14 cellular contexts compared by ENCODE assay signal in the genomic region with DNA sequence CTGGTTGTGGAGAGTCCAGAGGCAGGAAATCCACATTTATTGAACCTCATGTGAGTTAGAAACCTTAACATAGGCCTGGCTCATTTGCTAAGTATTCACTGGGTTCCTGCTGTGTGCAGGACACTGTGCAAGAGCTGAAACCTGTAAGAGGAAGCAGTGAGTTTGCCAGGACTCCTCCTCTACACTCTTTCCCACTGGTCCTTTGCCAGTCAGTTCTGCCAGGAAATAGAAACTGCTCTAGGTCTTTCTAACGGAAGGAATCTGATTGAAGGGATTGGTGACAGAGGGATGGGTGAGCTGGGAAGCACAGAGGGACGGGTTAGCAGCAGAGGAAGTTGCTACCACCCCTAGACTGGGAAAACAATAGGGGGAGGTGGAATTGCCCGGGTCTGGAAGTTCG.
DNase-seq lines count a peak whose midpoint lies in the region; ATAC-seq, FAIRE-seq and TF ChIP-seq lines count a peak whose summit lies in the region.
"Had no signal": no experiment of that assay in that cellular context is flagged by ENCODE, and none has a peak within 500 bp of the region (broad histone marks: within the 10 kb centered on the region; RNA-seq: fewer than 3 reads in every experiment).

No MANE protein-coding gene starts in this region.

- no peak overlapping the region for H3K4me3 ChIP-seq in brain microvascular endothelial cell (ENCODE audit: low read depth, low read length)
- no peak overlapping the region for H3K4me3 ChIP-seq in keratinocyte (ENCODE audit: control insufficient read depth in 2 of 3, extremely low read depth in 1 of 3, insufficient read depth in 2 of 3, low read depth in 1 of 3, low read length in 3 of 3)
- H3K4me3 ChIP-seq: adrenal gland, HAP-1 had no signal

- H4K20me1 ChIP-seq in keratinocyte (ENCODE audit: control insufficient read depth, extremely low read depth, insufficient read depth, low read length) = no peaks in the 10 kb centered on the region

- H3K36me3 ChIP-seq in brain microvascular endothelial cell (replicated peaks) (no peaks in the 10 kb centered on the region), keratinocyte (ENCODE audit: control insufficient read depth in 2 of 2, extremely low read depth in 1 of 2, insufficient read depth in 2 of 2, low read length in 2 of 2) (no peaks in the 10 kb centered on the region)
- H3K36me3 ChIP-seq: adrenal gland, HAP-1 had no signal

- in situ Hi-C loops in brain microvascular endothelial cell (cut with HindIII; ENCODE audit: low pct_ligation_motif_present, low sequenced_read_pairs) = no loop called here

- TF ChIP-seq CTCF in brain microvascular endothelial cell (IDR thresholded peaks at IDR 0.05; ENCODE audit: low read depth, low read length, missing control alignments) (no peak), keratinocyte (optimal IDR thresholded peaks at IDR 0.05 in 1 of 3, IDR thresholded peaks at IDR 0.05 in 1 of 3, conservative IDR thresholded peaks at IDR 0.05 in 1 of 3; ENCODE audit: extremely low read depth in 1 of 3, insufficient read depth in 2 of 3, low read length in 3 of 3) (no peak)

- dilution Hi-C loops in keratinocyte (cut with MboI; ENCODE audit: extremely low pct_ligation_motif_present, low sequenced_read_pairs) = no loop called here

- peak overlapping the region; percentile 83 for H3K27ac ChIP-seq in brain microvascular endothelial cell
- H3K27ac ChIP-seq in keratinocyte (ENCODE audit: control insufficient read depth, insufficient read depth, low read length) = no peak overlapping the region

- H3K4me1 ChIP-seq in keratinocyte (ENCODE audit: control insufficient read depth, extremely low read depth, insufficient read depth, low read length) = peaks cover 18% of the 10 kb centered on the region
- H3K4me1 ChIP-seq: HAP-1 had no signal

- H3K9me1 ChIP-seq in keratinocyte (ENCODE audit: control insufficient read depth, extremely low read depth, insufficient read depth, low read length) = no peaks in the 10 kb centered on the region

- no peaks in the 10 kb centered on the region for H3K79me2 ChIP-seq in keratinocyte (ENCODE audit: control insufficient read depth, insufficient read depth, low read length)

- no peak overlapping the region for H3K9ac ChIP-seq in keratinocyte (ENCODE audit: control insufficient read depth, extremely low read depth, insufficient read depth, low read length)

- ATAC-seq in GM19455 (IDR thresholded peaks at IDR 0.05; ENCODE audit: unreplicated experiment) = no peak
- ATAC-seq: T-cell had no signal

- peak; percentile 44 for DNase-seq in AG08395 (ENCODE audit: low spot score)
- DNase-seq in LHCN-M2 (ENCODE audit: low read depth) = peak; percentile 65
- DNase-seq in brain microvascular endothelial cell = no peak
- no peak for DNase-seq in keratinocyte (ENCODE audit: low read depth, low spot score)
- DNase-seq in NCI-H2029 (lab: John Stamatoyannopoulos, UW) = no peak
- no peak for DNase-seq in activated naive CD4-positive, alpha-beta T cell treated with anti-CD3 and anti-CD28 coated beads, Interleukin-2, amount 50 U/mL, for 16 hours
- DNase-seq in activated gamma-delta T cell (lab: John Stamatoyannopoulos, UW) = no peak
- DNase-seq: CD4-positive, CD25-positive, alpha-beta regulatory T cell; erythroblast; NCI-H526 treated with DMSO at 0.1 percent for 48 hours; T-cell had no signal

- peak overlapping the region; percentile 39 for H3K4me2 ChIP-seq in keratinocyte (ENCODE audit: control insufficient read depth, extremely low read depth, insufficient read depth, low read depth, low read length)

- FAIRE-seq in keratinocyte (lab: Jason Lieb, UNC) = peak; percentile 78

- H3K27me3 ChIP-seq in brain microvascular endothelial cell (replicated peaks) = no peaks in the 10 kb centered on the region
- no peaks in the 10 kb centered on the region for H3K27me3 ChIP-seq in keratinocyte (ENCODE audit: control insufficient read depth, extremely low read depth, insufficient read depth, low read length)
- H3K27me3 ChIP-seq: adrenal gland had no signal

- no peaks in the 10 kb centered on the region for H3K9me3 ChIP-seq in keratinocyte (ENCODE audit: control insufficient read depth, low read depth, low read length)
- H3K9me3 ChIP-seq: adrenal gland, HAP-1 had no signal

- H2AFZ ChIP-seq in keratinocyte (ENCODE audit: control insufficient read depth, low read length) = no peak overlapping the region

Comparison
In these comparisons a context has a peak if more than half of its experiments do, and no peak if none do; other contexts are left out.
1. DNase-seq: peak in AG08395 (single experiment) and LHCN-M2 (single experiment); none in brain microvascular endothelial cell (single experiment), keratinocyte (single experiment), NCI-H2029 (single experiment), activated naive CD4-positive, alpha-beta T cell treated with anti-CD3 and anti-CD28 coated beads, Interleukin-2, amount 50 U/mL, for 16 hours (single experiment) and activated gamma-delta T cell (single experiment).